Comparison of ENCODE assay signal across 22 cellular contexts in genomic region chr11:70725272-70725671, GRCh38.
"Had no signal": no experiment of that assay in that cellular context is flagged by ENCODE, and none has a peak within 500 bp of the region (broad histone marks: within the 10 kb centered on the region; RNA-seq: fewer than 3 reads in every experiment).

No MANE protein-coding gene starts in this region.

- H3K9me3 ChIP-seq: adrenal gland, MG63, Peyer's patch had no signal

- H3K4me2 ChIP-seq: KMS-11 had no signal

- ATAC-seq: activated CD4-positive, CD25-positive, alpha-beta regulatory T cell treated with anti-CD3 and anti-CD28 coated beads, Interleukin-2, amount 50 U/mL, for 24 hours; activated CD8-positive, alpha-beta T cell treated with anti-CD3 and anti-CD28 coated beads for 36 hours; activated T-cell treated with anti-CD3 and anti-CD28 coated beads, Interleukin-2, amount 50 U/mL, for 72 hours had no signal

- H3K27me3 ChIP-seq: adrenal gland, breast epithelium, MG63, Peyer's patch had no signal

- H3K4me1 ChIP-seq: adrenal gland, breast epithelium, Peyer's patch had no signal

- H3K4me3 ChIP-seq: adrenal gland, breast epithelium, MG63, Peyer's patch had no signal

- H3K27ac ChIP-seq: adrenal gland, breast epithelium, KMS-11, Peyer's patch, RWPE1 had no signal

- DNase-seq: activated CD4-positive, alpha-beta T cell treated with anti-CD3 and anti-CD28 coated beads for 4 hours; activated CD8-positive, alpha-beta memory T cell treated with anti-CD3 and anti-CD28 coated beads, Interleukin-2, amount 50 U/mL, for 4 hours; activated CD8-positive, alpha-beta T cell treated with anti-CD3 and anti-CD28 coated beads for 36 hours; activated gamma-delta T cell treated with Interleukin-2 at 50 U/mL for 16 hours; activated naive CD4-positive, alpha-beta T cell treated with anti-CD3 and anti-CD28 coated beads, Interleukin-2, amount 50 U/mL, for 16 hours; activated naive CD8-positive, alpha-beta T cell treated with anti-CD3 and anti-CD28 coated beads, Interleukin-2, amount 10 ng/mL, durations not matched to agents 7 days and 5 days; activated T-cell treated with anti-CD3 and anti-CD28 coated beads, Interleukin-2, amount 50 U/mL, for 72 hours; adrenal gland; MG63; MV-4-11; NCI-H1105; NCI-H1436; NCI-H187; NCI-H2081; NCI-H446; NCI-H524; Peyer's patch; SHP77 had no signal

- H3K36me3 ChIP-seq: adrenal gland, breast epithelium, MG63, Peyer's patch had no signal

- H3K9ac ChIP-seq: KMS-11 had no signal
